In the genomic region with DNA sequence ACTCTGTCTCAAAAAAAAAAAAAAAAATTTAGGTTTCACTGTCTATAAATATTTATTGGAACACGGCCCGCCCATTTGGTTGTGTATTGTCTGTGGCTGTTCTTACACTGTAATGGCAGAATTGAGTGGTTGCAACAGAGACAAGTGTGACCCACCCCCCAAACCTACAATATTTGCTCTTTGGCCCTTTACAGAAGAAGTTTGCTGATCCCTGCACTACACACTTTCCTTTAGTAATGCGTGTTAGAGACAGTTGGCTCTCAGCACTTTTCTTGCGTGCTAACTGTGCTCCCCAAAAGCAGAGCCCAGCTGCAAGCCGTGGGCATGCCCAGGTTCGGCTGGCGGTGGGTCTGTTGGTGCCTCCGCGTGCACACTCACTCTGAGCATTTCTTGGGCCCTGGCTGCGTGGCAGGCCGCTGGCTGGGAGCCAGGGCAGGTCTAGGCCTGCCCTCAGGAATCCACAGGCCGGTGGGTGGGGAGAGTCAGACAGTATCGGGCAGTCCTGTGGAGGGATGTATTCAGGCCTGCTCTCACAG, we compare ENCODE assay signal across 9 cellular contexts.
DNase-seq lines count a peak whose midpoint lies in the region; ATAC-seq lines count a peak whose summit lies in the region.
"Had no signal": no experiment of that assay in that cellular context is flagged by ENCODE, and none has a peak within 500 bp of the region (broad histone marks: within the 10 kb centered on the region; RNA-seq: fewer than 3 reads in every experiment).

No MANE protein-coding gene starts in this region.

- H3K27ac ChIP-seq in BLaER1 = peak overlapping the region; percentile 67
- H3K27ac ChIP-seq: tibial artery had no signal

- H3K9ac ChIP-seq in BLaER1 = peak overlapping the region; percentile 63

- no peaks in the 10 kb centered on the region for H3K9me3 ChIP-seq in BLaER1
- H3K9me3 ChIP-seq: tibial artery had no signal

- H3K4me3 Mint-ChIP-seq in activated T-cell treated with anti-CD3 and anti-CD28 coated beads, Interleukin-2, amount 50 U/mL, for 24 hours = no peak overlapping the region

- peaks cover under 1% of the 10 kb centered on the region for H3K36me3 Mint-ChIP-seq in activated T-cell treated with anti-CD3 and anti-CD28 coated beads, Interleukin-2, amount 50 U/mL, for 24 hours (ENCODE audit: low read depth)

- no peaks in the 10 kb centered on the region for H3K9me3 Mint-ChIP-seq in activated T-cell treated with anti-CD3 and anti-CD28 coated beads, Interleukin-2, amount 50 U/mL, for 24 hours

- H3K4me1 Mint-ChIP-seq in activated T-cell treated with anti-CD3 and anti-CD28 coated beads, Interleukin-2, amount 50 U/mL, for 24 hours (ENCODE audit: low read depth) = peaks cover 2% of the 10 kb centered on the region

- H3K27ac Mint-ChIP-seq in activated T-cell treated with anti-CD3 and anti-CD28 coated beads, Interleukin-2, amount 50 U/mL, for 24 hours = no peak overlapping the region

- no peaks in the 10 kb centered on the region for H3K27me3 Mint-ChIP-seq in activated T-cell treated with anti-CD3 and anti-CD28 coated beads, Interleukin-2, amount 50 U/mL, for 24 hours

- DNase-seq in NCI-H2171 treated with DMSO at 0.1 percent for 48 hours (lab: John Stamatoyannopoulos, UW) (peak; percentile 67), islet precursor cell (peak; percentile 70), C1 segment of cervical spinal cord (lab: John Stamatoyannopoulos, UW) (no peak)
- DNase-seq in activated CD4-positive, alpha-beta T cell treated with anti-CD3 and anti-CD28 coated beads, Interleukin-2, amount 50 U/mL, for 1 hour = no peak
- no peak for DNase-seq in activated T-cell treated with anti-CD3 and anti-CD28 coated beads, Interleukin-2, amount 50 U/mL, for 24 hours

- H3K4me1 ChIP-seq in BLaER1 = peaks cover 75% of the 10 kb centered on the region

- H3K4me3 ChIP-seq in BLaER1 = no peak overlapping the region
- H3K4me3 ChIP-seq: tibial artery had no signal

- H4K20me1 ChIP-seq in BLaER1 = no peaks in the 10 kb centered on the region

- peak overlapping the region; percentile 82 for H3K4me2 ChIP-seq in BLaER1

- H3K27me3 ChIP-seq in BLaER1 = no peaks in the 10 kb centered on the region
- H3K27me3 ChIP-seq: tibial artery had no signal

- peak; percentile 30 for ATAC-seq in GM21367 (IDR thresholded peaks at IDR 0.05; ENCODE audit: unreplicated experiment)
- no peak for ATAC-seq in GM21515 (IDR thresholded peaks at IDR 0.05; ENCODE audit: unreplicated experiment)

- no peaks in the 10 kb centered on the region for H3K36me3 ChIP-seq in BLaER1
- H3K36me3 ChIP-seq: tibial artery had no signal

Comparison
In these comparisons a context has a peak if more than half of its experiments do, and no peak if none do; other contexts are left out.
1. DNase-seq: peak in NCI-H2171 treated with DMSO at 0.1 percent for 48 hours (single experiment) and islet precursor cell (single experiment); none in C1 segment of cervical spinal cord (0 of 14), activated CD4-positive, alpha-beta T cell treated with anti-CD3 and anti-CD28 coated beads, Interleukin-2, amount 50 U/mL, for 1 hour (single experiment) and activated T-cell treated with anti-CD3 and anti-CD28 coated beads, Interleukin-2, amount 50 U/mL, for 24 hours (single experiment).